In the genomic region with DNA sequence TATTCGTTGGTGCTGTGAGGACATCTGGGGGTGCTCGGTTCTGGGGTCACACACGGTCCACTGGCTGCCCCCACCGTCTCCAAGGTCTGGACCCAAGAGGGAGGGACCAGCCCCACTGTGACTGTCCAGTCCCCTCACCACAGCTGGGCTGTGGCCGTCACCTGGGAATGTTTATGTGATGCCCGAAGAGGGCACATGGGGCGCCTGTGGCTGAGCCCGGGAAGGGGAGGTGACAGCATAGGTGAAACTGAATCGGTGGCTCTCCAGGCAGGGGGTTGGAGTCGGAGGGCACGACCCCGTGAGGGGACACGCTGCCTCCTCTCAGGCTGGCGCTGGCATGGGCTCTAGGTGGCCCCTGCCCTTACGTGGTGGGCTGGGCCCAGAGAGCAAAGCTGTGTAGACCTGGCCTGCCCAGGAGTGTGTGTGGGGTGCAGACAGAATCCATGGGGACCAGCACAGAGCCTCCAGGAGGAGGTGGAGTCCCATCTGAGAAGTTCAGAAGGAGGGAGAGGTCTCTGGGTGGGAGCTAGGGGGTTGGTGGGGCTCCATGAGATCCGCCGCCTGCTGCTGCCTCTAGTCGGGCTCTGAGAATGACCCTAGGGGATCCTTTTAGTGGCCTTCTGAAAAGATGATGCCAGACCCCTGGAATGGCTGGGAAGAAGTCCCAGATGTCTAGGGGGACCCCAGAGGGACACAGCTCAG, we compare ENCODE assay signal across 1 cellular context.
TF ChIP-seq lines count a peak whose summit lies in the region.

No MANE protein-coding gene starts in this region.

TF ChIP-seq in endothelial cell of umbilical vein, 7 proteins besides CTCF, POLR2A, EP300 and RAD21 (continued from another document):
- TF ChIP-seq MYC (IDR thresholded peaks at IDR 0.05; ENCODE audit: low read depth, low read length) = no peak
- TF ChIP-seq GATA2 (IDR thresholded peaks at IDR 0.05; ENCODE audit: insufficient read depth, insufficient read length, low read depth, low read length) = no peak
- no peak for TF ChIP-seq JUN (IDR thresholded peaks at IDR 0.05; ENCODE audit: borderline replicate concordance, insufficient read depth, insufficient read length, low read depth)
- TF ChIP-seq POLR2AphosphoS5 (IDR thresholded peaks at IDR 0.05; ENCODE audit: insufficient read depth, low read depth, low read length) = no peak
- no peak for TF ChIP-seq EZH2 (IDR thresholded peaks at IDR 0.05; ENCODE audit: borderline replicate concordance, low read depth, low read length, severe bottlenecking)
